Comparison of ENCODE assay signal across 28 cellular contexts in genomic region chr16:82067042-82067809, GRCh38. TPM values are rescaled to one million over a fixed set of nuclear protein-coding genes. Genes with fewer than 3 reads are reported as not detected.
DNase-seq lines count a peak whose midpoint lies in the region; ATAC-seq and TF ChIP-seq lines count a peak whose summit lies in the region.
"Had no signal": no experiment of that assay in that cellular context is flagged by ENCODE, and none has a peak within 500 bp of the region (broad histone marks: within the 10 kb centered on the region; RNA-seq: fewer than 3 reads in every experiment).

No MANE protein-coding gene starts in this region.

- in situ Hi-C loops in astrocyte of the spinal cord (cut with HindIII; ENCODE audit: low sequenced_read_pairs) = no loop called here

- no peak overlapping the region for H3K27ac ChIP-seq in A673 (ENCODE audit: low read depth, low read length, poor library complexity, severe bottlenecking)
- H3K27ac ChIP-seq: C4-2B, lower lobe of right lung, ovary, SJCRH30, testis had no signal

- H3K4me3 ChIP-seq in AG09309 (ENCODE audit: control insufficient read depth, low read depth, low read length) (no peak overlapping the region), astrocyte of the spinal cord (ENCODE audit: low read depth, low read length) (no peak overlapping the region), retinal pigment epithelial cell (ENCODE audit: low read length) (no peak overlapping the region), A673 (ENCODE audit: low read depth, low read length, poor library complexity, severe bottlenecking) (no peak overlapping the region)
- H3K4me3 ChIP-seq: lower lobe of right lung, ovary, SJCRH30, testis had no signal

- BruUV-seq in A673 (replicated peaks; lab: Mats Ljungman, UMichigan) = no TSS peak

- CTCF ChIA-PET in A673 (lab: Charles Lee) = no interaction called here

- TF ChIP-seq CTCF in AG09309 (IDR thresholded peaks at IDR 0.05; ENCODE audit: control insufficient read depth, insufficient read depth, low read depth, low read length, missing control alignments) (no peak), astrocyte of the spinal cord (IDR thresholded peaks at IDR 0.05; ENCODE audit: low read depth, low read length) (no peak), retinal pigment epithelial cell (conservative IDR thresholded peaks at IDR 0.05; ENCODE audit: low read depth, low read length) (no peak), A673 (conservative IDR thresholded peaks at IDR 0.05; ENCODE audit: low read depth, low read length) (no peak)

- POLR2A ChIA-PET in A673 (lab: Charles Lee; ENCODE audit: low non-redundant PET) = no interaction called here

- H3K9me3 ChIP-seq in A673 (ENCODE audit: low read depth, low read length, poor library complexity, severe bottlenecking) = no peaks in the 10 kb centered on the region
- H3K9me3 ChIP-seq: Caco-2, lower lobe of right lung, ovary, SJCRH30, testis had no signal

- intact Hi-C loops in A673 (cut with micrococcal nuclease; ENCODE audit: unreplicated experiment) = no loop called here

- DNase-seq in AG09309 (ENCODE audit: low read depth) (peak; percentile 23), astrocyte of the spinal cord (ENCODE audit: low read depth, low spot score) (peak; percentile 5), iris pigment epithelial cell (ENCODE audit: low read depth) (peak; percentile 3), retinal pigment epithelial cell (ENCODE audit: low read depth) (peak; percentile 64), epidermal melanocyte (ENCODE audit: insufficient read length, low spot score) (no peak), A673 (ENCODE audit: low spot score) (no peak)
- no peak for DNase-seq in stimulated activated naive CD8-positive, alpha-beta T cell treated with anti-CD3 and anti-CD28 coated beads, Interleukin-15, Interleukin-2, amounts not matched to agents 100 U/mL and 50 U/mL, for 24 hours
- DNase-seq: ACHN; activated CD4-positive, alpha-beta T cell treated with anti-CD3 and anti-CD28 coated beads for 36 hours; activated CD8-positive, alpha-beta T cell treated with anti-CD3 and anti-CD28 coated beads for 36 hours; activated naive CD4-positive, alpha-beta T cell treated with anti-CD3 and anti-CD28 coated beads, Interleukin-2, amount 50 U/mL, for 16 hours; Caco-2; DMS53; effector CD4-positive, alpha-beta T cell; lower lobe of right lung; NCI-H1092; NCI-H1694; NCI-H2171; NCI-H510A; ovary; SJCRH30; stimulated activated CD4-positive, alpha-beta T cell treated with anti-CD3 and anti-CD28 coated beads, Interleukin-1b, Interleukin-23, amount 100 ng/mL, for 48 hours; T-helper 9 cell; testis had no signal

- H3K27me3 ChIP-seq in A673 (replicated peaks; ENCODE audit: insufficient read depth, low read depth, low read length, poor library complexity) = no peaks in the 10 kb centered on the region
- H3K27me3 ChIP-seq: ovary, SJCRH30, testis had no signal

- no peak for ATAC-seq in stimulated activated naive CD8-positive, alpha-beta T cell treated with anti-CD3 and anti-CD28 coated beads, Interleukin-15, Interleukin-2, amounts not matched to agents 100 U/mL and 50 U/mL, for 24 hours
- no peak for ATAC-seq in GM18870 (IDR thresholded peaks at IDR 0.05; ENCODE audit: unreplicated experiment)
- ATAC-seq: activated CD4-positive, alpha-beta T cell treated with anti-CD3 and anti-CD28 coated beads for 36 hours; activated CD8-positive, alpha-beta T cell treated with anti-CD3 and anti-CD28 coated beads for 36 hours; activated T-helper 17 cell treated with anti-CD3 and anti-CD28 coated beads, Interleukin-2, amount 50 U/mL, for 72 hours; lower lobe of right lung had no signal

- H3K36me3 ChIP-seq in A673 (ENCODE audit: insufficient read depth, low read length, poor library complexity, severe bottlenecking) = no peaks in the 10 kb centered on the region
- H3K36me3 ChIP-seq: lower lobe of right lung, ovary, SJCRH30 had no signal

- no peaks in the 10 kb centered on the region for H3K4me1 ChIP-seq in A673 (ENCODE audit: insufficient read depth, low read length, poor library complexity, severe bottlenecking)
- H3K4me1 ChIP-seq: Caco-2, SJCRH30, testis had no signal

RNA-seq across cellular contexts. Expression of gene HSD17B2, which starts 32.2 kb away (rescaled TPM):
- 3.2 and 4.9 TPM in 2 replicates for total RNA-seq in A673 (2021)
- total RNA-seq: activated CD4-positive, alpha-beta T cell treated with anti-CD3 and anti-CD28 coated beads for 36 hours; activated CD8-positive, alpha-beta T cell treated with anti-CD3 and anti-CD28 coated beads for 36 hours; activated T-helper 17 cell treated with anti-CD3 and anti-CD28 coated beads, Interleukin-2, amount 50 U/mL, for 72 hours; SJCRH30 had no signal

RNA-seq across cellular contexts. Expression of gene SDR42E1, which starts 56.0 kb away (rescaled TPM):
- not detected in 2 replicates for total RNA-seq in A673 (2021)
- total RNA-seq: G401 had no signal

Comparison
In these comparisons a context has a peak if more than half of its experiments do, and no peak if none do; other contexts are left out.
1. DNase-seq: peak in AG09309 (single experiment), astrocyte of the spinal cord (single experiment), iris pigment epithelial cell (single experiment) and retinal pigment epithelial cell (single experiment); none in epidermal melanocyte (single experiment), stimulated activated naive CD8-positive, alpha-beta T cell treated with anti-CD3 and anti-CD28 coated beads, Interleukin-15, Interleukin-2, amounts not matched to agents 100 U/mL and 50 U/mL, for 24 hours (single experiment) and A673 (single experiment).